Comparison of ENCODE assay signal across 8 cellular contexts in genomic region chr17:59641799-59642484, GRCh38. TPM values are rescaled to one million over a fixed set of nuclear protein-coding genes. Genes with fewer than 3 reads are reported as not detected.
DNase-seq lines count a peak whose midpoint lies in the region; ATAC-seq lines count a peak whose summit lies in the region.

No MANE protein-coding gene starts in this region.

- H3K27ac Mint-ChIP-seq in CD8-positive, alpha-beta memory T cell = peak overlapping the region in 7 of 8 donors; percentile 1 to 83 (median 77)
- peak overlapping the region; percentile 72 for H3K27ac Mint-ChIP-seq in activated T-helper 1 cell treated with anti-CD3 and anti-CD28 coated beads, Interleukin-12 subunit alpha, Interleukin-12 subunit beta, Interleukin-2, Interleukin-4 antibody, amounts not matched to agents 30 ng/mL and 10 ng/mL and 1 ng/mL, durations not matched to agents 14 hours and 24 hours and 36 hours
- H3K27ac Mint-ChIP-seq in stimulated activated naive B cell treated with anti-CD40 and anti-IgM and Interleukin-4, amounts not matched to agents 10 μg/mL and 1 μg/mL and 100 μg/mL, for 72 hours = peak overlapping the region; percentile 65

- intact Hi-C loops in activated T-helper 1 cell treated with anti-CD3 and anti-CD28 coated beads, Interleukin-12 subunit alpha, Interleukin-12 subunit beta, Interleukin-2, Interleukin-4 antibody, amounts not matched to agents 30 ng/mL and 10 ng/mL and 1 ng/mL, durations not matched to agents 14 hours and 24 hours and 36 hours (cut with micrococcal nuclease) = loop anchor here (1.0 to 10.0 kb wide), 7 partner anchors 8 to 327 kb away; partner anchors contain the start of gene CLTC

- ATAC-seq in GM19463 (IDR thresholded peaks at IDR 0.05; ENCODE audit: unreplicated experiment) (peak; percentile 78), HG03457 (IDR thresholded peaks at IDR 0.05; ENCODE audit: unreplicated experiment) (peak; percentile 66)
- peak; percentile 97 to 98 for ATAC-seq in stimulated activated naive B cell treated with anti-CD40 and anti-IgM and Interleukin-4, amounts not matched to agents 10 μg/mL and 1 μg/mL and 100 μg/mL, for 72 hours (replicated peaks)

- no peaks in the 10 kb centered on the region for H3K9me3 Mint-ChIP-seq in CD8-positive, alpha-beta memory T cell
- H3K9me3 Mint-ChIP-seq in activated T-helper 1 cell treated with anti-CD3 and anti-CD28 coated beads, Interleukin-12 subunit alpha, Interleukin-12 subunit beta, Interleukin-2, Interleukin-4 antibody, amounts not matched to agents 30 ng/mL and 10 ng/mL and 1 ng/mL, durations not matched to agents 14 hours and 24 hours and 36 hours = no peaks in the 10 kb centered on the region
- no peaks in the 10 kb centered on the region for H3K9me3 Mint-ChIP-seq in stimulated activated naive B cell treated with anti-CD40 and anti-IgM and Interleukin-4, amounts not matched to agents 10 μg/mL and 1 μg/mL and 100 μg/mL, for 72 hours

- no peaks in the 10 kb centered on the region for H3K27me3 Mint-ChIP-seq in CD8-positive, alpha-beta memory T cell
- H3K27me3 Mint-ChIP-seq in activated T-helper 1 cell treated with anti-CD3 and anti-CD28 coated beads, Interleukin-12 subunit alpha, Interleukin-12 subunit beta, Interleukin-2, Interleukin-4 antibody, amounts not matched to agents 30 ng/mL and 10 ng/mL and 1 ng/mL, durations not matched to agents 14 hours and 24 hours and 36 hours (ENCODE audit: insufficient read depth) = no peaks in the 10 kb centered on the region
- H3K27me3 Mint-ChIP-seq in stimulated activated naive B cell treated with anti-CD40 and anti-IgM and Interleukin-4, amounts not matched to agents 10 μg/mL and 1 μg/mL and 100 μg/mL, for 72 hours = no peaks in the 10 kb centered on the region

- POLR2A ChIA-PET in CD8-positive, alpha-beta memory T cell (lab: Charles Lee) = interaction anchor here (1.6 kb wide), 1 partner anchor 23 kb away, joined by 7 read pairs; the partner anchor contains the start of gene CLTC

- H3K4me1 Mint-ChIP-seq in CD8-positive, alpha-beta memory T cell = peaks cover 50 to 71% (median 67%) of the 10 kb centered on the region in 3 donors
- H3K4me1 Mint-ChIP-seq in activated T-helper 1 cell treated with anti-CD3 and anti-CD28 coated beads, Interleukin-12 subunit alpha, Interleukin-12 subunit beta, Interleukin-2, Interleukin-4 antibody, amounts not matched to agents 30 ng/mL and 10 ng/mL and 1 ng/mL, durations not matched to agents 14 hours and 24 hours and 36 hours (ENCODE audit: low read depth) = peaks cover 50% of the 10 kb centered on the region
- peaks cover 32 to 70% of the 10 kb centered on the region in 2 donors for H3K4me1 Mint-ChIP-seq in stimulated activated naive B cell treated with anti-CD40 and anti-IgM and Interleukin-4, amounts not matched to agents 10 μg/mL and 1 μg/mL and 100 μg/mL, for 72 hours

- no peak overlapping the region for H3K4me3 ChIP-seq in CD8-positive, alpha-beta memory T cell (ENCODE audit: low read length)

- H3K36me3 ChIP-seq in CD8-positive, alpha-beta memory T cell (ENCODE audit: insufficient read depth, low read length) = peaks cover 9% of the 10 kb centered on the region

- no peaks in the 10 kb centered on the region for H3K27me3 ChIP-seq in CD8-positive, alpha-beta memory T cell (ENCODE audit: insufficient read depth, low read length, poor library complexity, severe bottlenecking)

- no peaks in the 10 kb centered on the region for H3K9me3 ChIP-seq in CD8-positive, alpha-beta memory T cell (ENCODE audit: low read length)

- peaks cover 30% of the 10 kb centered on the region for H3K4me1 ChIP-seq in CD8-positive, alpha-beta memory T cell (ENCODE audit: insufficient read depth, low read length)

- peak in 2 of 5 donors; percentile 25 to 26 for DNase-seq in CD8-positive, alpha-beta memory T cell
- peak; percentile 3 for DNase-seq in activated T-helper 1 cell treated with anti-CD3 and anti-CD28 coated beads, Interleukin-12 subunit alpha, Interleukin-12 subunit beta, Interleukin-2, Interleukin-4 antibody, amounts not matched to agents 30 ng/mL and 10 ng/mL and 1 ng/mL, durations not matched to agents 14 hours and 24 hours and 36 hours (ENCODE audit: low spot score)
- DNase-seq in stimulated activated naive B cell treated with anti-CD40 and anti-IgM and Interleukin-4, amounts not matched to agents 10 μg/mL and 1 μg/mL and 100 μg/mL, for 72 hours = no peak
- no peak for DNase-seq in DMS79 (lab: John Stamatoyannopoulos, UW)
- DNase-seq in globus pallidus (ENCODE audit: low spot score) = no peak
- DNase-seq in NCI-H2227 (lab: John Stamatoyannopoulos, UW; ENCODE audit: unreplicated experiment) = no peak

- H3K36me3 Mint-ChIP-seq in CD8-positive, alpha-beta memory T cell = peaks cover 0 to 39% (median 5%) of the 10 kb centered on the region in 3 donors
- peaks cover 14% of the 10 kb centered on the region for H3K36me3 Mint-ChIP-seq in activated T-helper 1 cell treated with anti-CD3 and anti-CD28 coated beads, Interleukin-12 subunit alpha, Interleukin-12 subunit beta, Interleukin-2, Interleukin-4 antibody, amounts not matched to agents 30 ng/mL and 10 ng/mL and 1 ng/mL, durations not matched to agents 14 hours and 24 hours and 36 hours (ENCODE audit: low read depth)
- H3K36me3 Mint-ChIP-seq in stimulated activated naive B cell treated with anti-CD40 and anti-IgM and Interleukin-4, amounts not matched to agents 10 μg/mL and 1 μg/mL and 100 μg/mL, for 72 hours = peaks cover 14 to 25% of the 10 kb centered on the region in 2 donors

- H3K4me3 Mint-ChIP-seq in CD8-positive, alpha-beta memory T cell = peak overlapping the region; percentile 2 to 74 (median 67)
- H3K4me3 Mint-ChIP-seq in activated T-helper 1 cell treated with anti-CD3 and anti-CD28 coated beads, Interleukin-12 subunit alpha, Interleukin-12 subunit beta, Interleukin-2, Interleukin-4 antibody, amounts not matched to agents 30 ng/mL and 10 ng/mL and 1 ng/mL, durations not matched to agents 14 hours and 24 hours and 36 hours = peak overlapping the region; percentile 16
- H3K4me3 Mint-ChIP-seq in stimulated activated naive B cell treated with anti-CD40 and anti-IgM and Interleukin-4, amounts not matched to agents 10 μg/mL and 1 μg/mL and 100 μg/mL, for 72 hours = peak overlapping the region; percentile 64 to 69

- no peak overlapping the region for H3K27ac ChIP-seq in CD8-positive, alpha-beta memory T cell (ENCODE audit: low read depth, low read length)

- CTCF ChIA-PET in CD8-positive, alpha-beta memory T cell (lab: Charles Lee) = no interaction called here

RNA-seq across cellular contexts. Expression of gene CLTC, which starts 22.2 kb away (rescaled TPM):
- total RNA-seq in CD8-positive, alpha-beta memory T cell = 100 to 1,000 TPM; 177 to 183 TPM
- 41.1 TPM for polyA plus RNA-seq in CD8-positive, alpha-beta memory T cell
- total RNA-seq in activated T-helper 1 cell treated with anti-CD3 and anti-CD28 coated beads, Interleukin-12 subunit alpha, Interleukin-12 subunit beta, Interleukin-2, Interleukin-4 antibody, amounts not matched to agents 30 ng/mL and 10 ng/mL and 1 ng/mL, durations not matched to agents 14 hours and 24 hours and 36 hours = 176 and 186 TPM in 2 replicates

Comparison
In these comparisons a context has a peak if more than half of its experiments do, and no peak if none do; other contexts are left out.
1. H3K4me3 Mint-ChIP-seq: peak in every context shown above with its lines; median percentile 67 in CD8-positive, alpha-beta memory T cell; 66 in stimulated activated naive B cell treated with anti-CD40 and anti-IgM and Interleukin-4, amounts not matched to agents 10 μg/mL and 1 μg/mL and 100 μg/mL, for 72 hours; 16 in activated T-helper 1 cell treated with anti-CD3 and anti-CD28 coated beads, Interleukin-12 subunit alpha, Interleukin-12 subunit beta, Interleukin-2, Interleukin-4 antibody, amounts not matched to agents 30 ng/mL and 10 ng/mL and 1 ng/mL, durations not matched to agents 14 hours and 24 hours and 36 hours.